Comparison of ENCODE assay signal across 33 cellular contexts in the genomic region with DNA sequence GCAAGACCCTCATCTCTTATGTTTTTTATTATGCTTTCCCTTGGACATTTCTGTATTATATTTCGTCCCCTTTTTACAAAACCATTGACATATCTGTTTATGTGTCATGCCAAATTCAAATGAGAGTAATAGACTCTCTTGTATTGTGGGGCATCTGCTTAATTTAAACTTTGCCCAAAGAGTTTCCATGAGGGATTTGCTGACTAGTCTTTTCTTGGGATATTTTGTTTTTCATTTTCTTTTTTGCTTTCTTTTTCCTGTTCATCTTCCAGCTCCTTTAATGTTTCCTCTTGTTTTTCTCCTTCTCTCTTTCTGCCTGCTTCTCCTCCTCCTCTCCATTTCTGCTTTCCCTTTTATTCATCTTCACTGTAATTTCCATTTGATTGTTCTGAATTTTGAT.
"Had no signal": no experiment of that assay in that cellular context is flagged by ENCODE, and none has a peak within 500 bp of the region (broad histone marks: within the 10 kb centered on the region; RNA-seq: fewer than 3 reads in every experiment).

No MANE protein-coding gene starts in this region.

- H3K27me3 ChIP-seq: adrenal gland, body of pancreas, brain microvascular endothelial cell, breast epithelium had no signal

- H3K4me1 ChIP-seq: adrenal gland, body of pancreas, breast epithelium had no signal

- ATAC-seq: activated CD8-positive, alpha-beta T cell treated with anti-CD3 and anti-CD28 coated beads for 36 hours; activated naive CD4-positive, alpha-beta T cell treated with anti-CD3 and anti-CD28 coated beads, Interleukin-2, amount 50 U/mL, for 72 hours; activated T-cell treated with anti-CD3 and anti-CD28 coated beads, Interleukin-2, amount 50 U/mL, for 4 hours; activated T-cell treated with anti-CD3 and anti-CD28 coated beads, Interleukin-2, amount 50 U/mL, for 72 hours; activated T-helper 17 cell treated with anti-CD3 and anti-CD28 coated beads, Interleukin-2, amount 50 U/mL, for 72 hours; body of pancreas had no signal

- H3K9me3 ChIP-seq: adrenal gland had no signal

- H3K4me3 ChIP-seq: adrenal gland, body of pancreas, breast epithelium had no signal

- H3K27ac ChIP-seq: adrenal gland, body of pancreas, brain microvascular endothelial cell, breast epithelium, VCaP had no signal

- H3K36me3 ChIP-seq: adrenal gland, brain microvascular endothelial cell, breast epithelium had no signal

- FAIRE-seq: astrocyte, TTC549 had no signal

- DNase-seq: activated B cell treated with CpG ODN at 0.5 μM for 24 hours; activated CD4-positive, alpha-beta memory T cell treated with anti-CD3 and anti-CD28 coated beads for 36 hours; activated CD4-positive, alpha-beta T cell treated with anti-CD3 and anti-CD28 coated beads for 4 hours; activated CD4-positive, alpha-beta T cell treated with anti-CD3 and anti-CD28 coated beads, Interleukin-2, amount 10 ng/mL, durations not matched to agents 24 days and 14 days; activated CD4-positive, alpha-beta T cell treated with anti-CD3 and anti-CD28 coated beads, Interleukin-2, amount 50 U/mL, for 1 hour; activated CD4-positive, alpha-beta T cell treated with anti-CD3 and anti-CD28 coated beads, Interleukin-2, amount 50 U/mL, for 4 hours; activated CD4-positive, CD25-positive, alpha-beta regulatory T cell treated with anti-CD3 and anti-CD28 coated beads, Interleukin-2, amount 50 U/mL, for 72 hours; activated CD8-positive, alpha-beta memory T cell treated with anti-CD3 and anti-CD28 coated beads, Interleukin-2, amount 50 U/mL, for 4 hours; activated CD8-positive, alpha-beta T cell treated with anti-CD3 and anti-CD28 coated beads for 36 hours; activated effector memory CD4-positive, alpha-beta T cell treated with anti-CD3 and anti-CD28 coated beads, Interleukin-2, amount 50 U/mL, for 16 hours; activated gamma-delta T cell treated with Interleukin-2 at 50 U/mL for 16 hours; activated naive CD4-positive, alpha-beta T cell; activated naive CD4-positive, alpha-beta T cell treated with anti-CD3 and anti-CD28 coated beads for 36 hours; activated naive CD4-positive, alpha-beta T cell treated with anti-CD3 and anti-CD28 coated beads, Interleukin-2, amount 50 U/mL, for 16 hours; activated naive CD8-positive, alpha-beta T cell treated with anti-CD3 and anti-CD28 coated beads for 36 hours; activated T-cell treated with anti-CD3 and anti-CD28 coated beads for 4 hours; activated T-cell treated with anti-CD3 and anti-CD28 coated beads, Interleukin-2, amount 50 U/mL, for 1 hour; activated T-cell treated with anti-CD3 and anti-CD28 coated beads, Interleukin-2, amount 50 U/mL, for 4 hours; activated T-cell treated with anti-CD3 and anti-CD28 coated beads, Interleukin-2, amount 50 U/mL, for 72 hours; adrenal gland; amniotic stem cell; aorta; body of pancreas; brain microvascular endothelial cell; central memory CD4-positive, alpha-beta T cell; T-helper 2 cell; T-helper 9 cell had no signal
